1 cellular context compared by ENCODE assay signal in the genomic region with DNA sequence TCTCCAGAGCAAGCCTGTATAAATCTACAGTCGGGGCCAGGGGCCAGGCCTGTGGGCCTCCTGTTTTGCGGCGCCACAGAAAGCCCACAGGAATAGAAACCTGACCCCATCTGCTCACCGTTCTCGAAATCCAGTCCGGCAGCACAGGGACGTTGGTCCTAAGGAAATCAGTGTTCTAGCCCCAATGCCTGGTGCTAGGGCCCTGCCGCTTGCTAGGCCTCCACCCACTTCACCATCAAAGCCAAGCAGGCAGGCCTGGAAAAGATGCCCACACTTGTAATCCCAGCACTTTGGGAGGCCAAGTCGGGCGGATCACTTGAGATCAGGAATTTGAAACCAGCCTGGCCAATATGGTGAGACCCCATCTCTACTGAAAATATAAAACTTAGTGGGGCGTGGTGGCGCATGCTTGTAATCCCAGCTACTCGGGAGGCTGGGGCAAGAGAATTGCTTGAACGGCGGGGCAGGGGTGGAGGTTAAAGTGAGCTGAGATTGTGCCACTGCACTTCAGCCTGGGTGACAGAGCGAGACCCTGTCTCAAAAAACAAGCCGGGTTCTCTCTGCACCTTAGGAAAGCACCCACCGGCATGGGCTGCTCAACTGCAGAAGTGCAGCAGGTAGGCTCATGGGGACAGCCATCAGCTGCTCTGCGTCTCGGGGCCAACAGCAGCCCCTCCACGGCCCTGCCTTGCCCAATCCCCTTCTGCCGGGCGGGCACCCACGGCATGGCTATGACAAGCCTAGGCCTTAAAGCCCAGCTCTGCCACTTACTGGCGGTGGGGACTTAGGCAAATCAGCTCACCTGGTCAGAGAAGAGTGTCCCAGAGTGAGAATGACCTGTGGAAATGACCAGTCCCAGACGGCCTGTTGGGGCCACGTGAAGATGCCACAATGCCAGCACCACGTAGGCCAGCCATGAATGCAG.
TF ChIP-seq lines count a peak whose summit lies in the region.

No MANE protein-coding gene starts in this region.

TF ChIP-seq in IMR-90, 13 proteins besides CTCF, POLR2A, EP300 and RAD21:
- TF ChIP-seq BHLHE40 (IDR thresholded peaks at IDR 0.05; ENCODE audit: low read depth, low read length) (no peak), MAFK (IDR thresholded peaks at IDR 0.05; ENCODE audit: low read depth, low read length) (no peak), ELK1 (IDR thresholded peaks at IDR 0.05; ENCODE audit: borderline replicate concordance, low read depth, low read length) (no peak), MAZ (IDR thresholded peaks at IDR 0.05; ENCODE audit: borderline replicate concordance, low read depth, low read length) (no peak)
- TF ChIP-seq, protein P1, sequence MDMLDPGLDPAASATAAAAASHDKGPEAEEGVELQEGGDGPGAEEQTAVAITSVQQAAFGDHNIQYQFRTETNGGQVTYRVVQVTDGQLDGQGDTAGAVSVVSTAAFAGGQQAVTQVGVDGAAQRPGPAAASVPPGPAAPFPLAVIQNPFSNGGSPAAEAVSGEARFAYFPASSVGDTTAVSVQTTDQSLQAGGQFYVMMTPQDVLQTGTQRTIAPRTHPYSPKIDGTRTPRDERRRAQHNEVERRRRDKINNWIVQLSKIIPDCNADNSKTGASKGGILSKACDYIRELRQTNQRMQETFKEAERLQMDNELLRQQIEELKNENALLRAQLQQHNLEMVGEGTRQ (IDR thresholded peaks at IDR 0.05; ENCODE audit: low read depth, low read length): no peak
